16 cellular contexts compared by ENCODE assay signal in the genomic region with DNA sequence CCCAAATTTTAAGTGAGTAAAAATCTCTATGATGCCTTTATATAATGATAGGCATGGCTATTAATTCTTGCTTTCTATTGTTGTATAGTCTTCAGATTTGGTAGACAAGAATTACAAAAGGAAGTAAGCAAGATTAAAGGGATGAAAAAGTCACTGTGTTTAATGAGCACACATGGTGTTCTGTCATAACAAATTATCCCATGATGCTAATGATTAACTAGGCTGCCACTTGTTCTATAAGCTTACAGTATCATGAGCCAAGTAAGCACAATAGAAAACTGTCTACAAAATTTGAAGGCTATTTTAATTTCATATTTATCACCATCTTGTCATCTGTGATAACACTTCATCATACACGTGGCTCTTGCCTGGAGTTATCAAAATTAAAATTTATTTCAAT.
A peak's percentile ranks its signal among the peaks of the same experiment; 100 is the strongest.
DNase-seq lines count a peak whose midpoint lies in the region; ATAC-seq, FAIRE-seq and TF ChIP-seq lines count a peak whose summit lies in the region.
"Had no signal": no experiment of that assay in that cellular context is flagged by ENCODE, and none has a peak within 500 bp of the region (broad histone marks: within the 10 kb centered on the region; RNA-seq: fewer than 3 reads in every experiment).

No MANE protein-coding gene starts in this region.

- H3K4me3 ChIP-seq in endocrine pancreas (ENCODE audit: control insufficient read depth, insufficient read depth, low read length) (peak overlapping the region; percentile 36), H7 (ENCODE audit: insufficient read depth, low read depth, low read length) (no peak overlapping the region)

- H3K27ac Mint-ChIP-seq in stimulated activated effector memory CD8-positive, alpha-beta T cell treated with anti-CD3 and anti-CD28 coated beads, Interleukin-12 subunit alpha, Interleukin-12 subunit beta, amount 100 ng/mL, for 72 hours: no peak overlapping the region
- H3K27ac Mint-ChIP-seq: B cell; CD4-positive, alpha-beta T cell had no signal

- H3K36me3 Mint-ChIP-seq in stimulated activated effector memory CD8-positive, alpha-beta T cell treated with anti-CD3 and anti-CD28 coated beads, Interleukin-12 subunit alpha, Interleukin-12 subunit beta, amount 100 ng/mL, for 72 hours: no peaks in the 10 kb centered on the region

- TF ChIP-seq POLR2A in GM12892 (IDR thresholded peaks at IDR 0.05; ENCODE audit: low read depth, low read length): no peak

- H3K9me3 ChIP-seq in endocrine pancreas (ENCODE audit: control insufficient read depth, low read length): no peaks in the 10 kb centered on the region

- peaks cover under 1% of the 10 kb centered on the region for H3K9me3 Mint-ChIP-seq in stimulated activated effector memory CD8-positive, alpha-beta T cell treated with anti-CD3 and anti-CD28 coated beads, Interleukin-12 subunit alpha, Interleukin-12 subunit beta, amount 100 ng/mL, for 72 hours

- no peak overlapping the region for H3K9ac ChIP-seq in endocrine pancreas (ENCODE audit: control insufficient read depth, insufficient read depth, low read length)

- H3K36me3 ChIP-seq in endocrine pancreas (ENCODE audit: control insufficient read depth, insufficient read depth, low read length) (no peaks in the 10 kb centered on the region), H7 (replicated peaks; ENCODE audit: control insufficient read depth, insufficient read depth, low read length) (no peaks in the 10 kb centered on the region)

- ATAC-seq in stimulated activated effector memory CD8-positive, alpha-beta T cell treated with anti-CD3 and anti-CD28 coated beads, Interleukin-12 subunit alpha, Interleukin-12 subunit beta, amount 100 ng/mL, for 72 hours: no peak
- ATAC-seq: HCT116 had no signal

- peak; percentile 74 for DNase-seq in DMS53 (lab: John Stamatoyannopoulos, UW)
- peak; percentile 56 for DNase-seq in NCI-H446 treated with DMSO at 0.1 percent for 48 hours (lab: John Stamatoyannopoulos, UW)
- peak; percentile 42 for DNase-seq in retina
- no peak for DNase-seq in stimulated activated effector memory CD8-positive, alpha-beta T cell treated with anti-CD3 and anti-CD28 coated beads, Interleukin-12 subunit alpha, Interleukin-12 subunit beta, amount 100 ng/mL, for 72 hours (ENCODE audit: low spot score in 2 of 2)
- DNase-seq in GM12892 (ENCODE audit: insufficient read length): no peak
- no peak for DNase-seq in H7
- DNase-seq in stimulated activated CD4-positive, alpha-beta T cell treated with anti-CD3 and anti-CD28 coated beads, Interleukin-4, amount 100 ng/mL, for 1 hour: no peak
- DNase-seq: C1 segment of cervical spinal cord; Calu3; CD4-positive, alpha-beta T cell; DND-41; GF-D8; IMR-90 had no signal

- H3K4me3 Mint-ChIP-seq in stimulated activated effector memory CD8-positive, alpha-beta T cell treated with anti-CD3 and anti-CD28 coated beads, Interleukin-12 subunit alpha, Interleukin-12 subunit beta, amount 100 ng/mL, for 72 hours: no peak overlapping the region
- H3K4me3 Mint-ChIP-seq: B cell; CD4-positive, alpha-beta T cell had no signal

- peaks cover 12% of the 10 kb centered on the region for H3K4me1 ChIP-seq in endocrine pancreas (ENCODE audit: control insufficient read depth, insufficient read depth, low read length)

- FAIRE-seq in GM12892 (lab: Jason Lieb, UNC): no peak

- no peaks in the 10 kb centered on the region for H3K4me1 Mint-ChIP-seq in stimulated activated effector memory CD8-positive, alpha-beta T cell treated with anti-CD3 and anti-CD28 coated beads, Interleukin-12 subunit alpha, Interleukin-12 subunit beta, amount 100 ng/mL, for 72 hours
- H3K4me1 Mint-ChIP-seq: B cell had no signal

- H3K27me3 ChIP-seq in endocrine pancreas (ENCODE audit: control insufficient read depth, insufficient read depth, low read length) (no peaks in the 10 kb centered on the region), H7 (ENCODE audit: control insufficient read depth, insufficient read depth, low read length) (no peaks in the 10 kb centered on the region)

Comparison
In these comparisons a context has a peak if more than half of its experiments do, and no peak if none do; other contexts are left out.
1. DNase-seq: peak in DMS53 (single experiment), NCI-H446 treated with DMSO at 0.1 percent for 48 hours (single experiment) and retina (single experiment); none in stimulated activated effector memory CD8-positive, alpha-beta T cell treated with anti-CD3 and anti-CD28 coated beads, Interleukin-12 subunit alpha, Interleukin-12 subunit beta, amount 100 ng/mL, for 72 hours (0 of 2), GM12892 (single experiment), H7 (single experiment) and stimulated activated CD4-positive, alpha-beta T cell treated with anti-CD3 and anti-CD28 coated beads, Interleukin-4, amount 100 ng/mL, for 1 hour (single experiment).